ENCODE assay signal across 1 cellular context in the genomic region with DNA sequence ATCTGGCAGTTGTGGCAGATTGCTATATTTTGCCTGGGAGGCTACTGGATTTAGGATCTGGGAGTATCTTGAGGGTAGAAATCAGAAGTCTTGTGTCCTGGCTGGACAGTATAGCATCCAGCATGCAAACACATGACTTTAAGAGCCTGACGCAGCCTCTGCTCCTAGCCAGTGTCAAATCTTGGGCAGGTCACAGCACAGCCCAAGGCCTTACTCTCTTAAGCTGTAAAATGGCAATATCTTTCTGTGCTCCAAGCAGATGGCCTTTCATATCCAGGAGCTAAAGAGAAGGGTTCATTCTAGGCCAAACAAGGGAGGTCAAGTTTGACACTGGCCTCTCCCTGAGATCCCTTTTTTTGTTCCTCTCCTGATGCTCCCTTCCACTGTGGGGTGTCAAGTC.
TF ChIP-seq lines count a peak whose summit lies in the region.

No MANE protein-coding gene starts in this region.

TF ChIP-seq in IMR-90, 13 proteins besides CTCF, POLR2A, EP300 and RAD21 (continued from another document):
- TF ChIP-seq RCOR1 (IDR thresholded peaks at IDR 0.05; ENCODE audit: insufficient replicate concordance, low read length), result no peak
- TF ChIP-seq RFX5 (IDR thresholded peaks at IDR 0.05; ENCODE audit: low read depth, low read length), result no peak
- no peak for TF ChIP-seq BHLHE40 (IDR thresholded peaks at IDR 0.05; ENCODE audit: low read depth, low read length)
- TF ChIP-seq MAZ (IDR thresholded peaks at IDR 0.05; ENCODE audit: borderline replicate concordance, low read depth, low read length), result no peak
- TF ChIP-seq SMC3 (IDR thresholded peaks at IDR 0.05; ENCODE audit: low read depth, low read length), result no peak
- TF ChIP-seq USF2 (IDR thresholded peaks at IDR 0.05; ENCODE audit: low read depth, low read length), result no peak
- TF ChIP-seq MXI1 (IDR thresholded peaks at IDR 0.05; ENCODE audit: borderline replicate concordance, low read depth, low read length), result no peak
